24 cellular contexts compared by ENCODE assay signal in the genomic region with DNA sequence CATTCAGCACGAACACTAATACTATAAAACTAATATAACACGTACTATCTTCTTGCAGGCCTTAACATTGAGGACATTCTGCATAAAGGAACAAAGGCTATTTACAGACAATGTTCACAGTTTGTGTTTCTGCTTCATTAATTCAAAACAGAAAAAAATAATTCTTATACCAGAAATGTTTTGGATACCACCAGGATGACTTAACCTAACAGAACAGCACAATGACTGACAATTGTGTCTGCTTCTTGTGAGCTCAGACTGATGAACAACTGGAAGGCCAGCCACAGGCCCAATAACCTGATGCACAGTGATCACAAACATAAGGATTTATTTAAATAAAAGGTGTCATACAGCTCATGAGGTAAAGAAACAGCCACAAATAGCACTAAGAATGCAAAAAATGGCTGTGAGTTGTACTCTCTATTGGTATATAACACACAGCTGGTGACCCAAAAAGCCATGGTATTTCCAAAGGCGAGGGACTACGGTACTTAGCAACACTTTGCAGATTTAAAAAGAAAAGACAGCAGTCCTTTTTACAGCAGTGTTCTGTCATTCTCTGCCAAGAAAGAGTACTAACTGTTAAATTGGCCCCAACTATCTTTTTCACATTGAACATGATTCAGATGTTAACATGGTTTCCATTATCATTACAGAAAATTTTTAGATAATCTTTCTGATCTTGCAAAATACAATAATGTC. TPM values are rescaled to one million over a fixed set of nuclear protein-coding genes. Genes with fewer than 3 reads are reported as not detected.
DNase-seq lines count a peak whose midpoint lies in the region; ATAC-seq and TF ChIP-seq lines count a peak whose summit lies in the region.
"Had no signal": no experiment of that assay in that cellular context is flagged by ENCODE, and none has a peak within 500 bp of the region (broad histone marks: within the 10 kb centered on the region; RNA-seq: fewer than 3 reads in every experiment).

No MANE protein-coding gene starts in this region.

- H3K14ac ChIP-seq in IMR-90 (replicated peaks; ENCODE audit: low read depth, low read length), result 0 out of 2 replicates have a peak overlapping the region, but pooled peaks have one; percentile 4

- H2AFZ ChIP-seq in IMR-90 (replicated peaks; ENCODE audit: low read length, poor library complexity), result no peak overlapping the region

- H3K4ac ChIP-seq in IMR-90 (ENCODE audit: low read depth, low read length), result no peak overlapping the region

- no peaks in the 10 kb centered on the region for H3K27me3 ChIP-seq in IMR-90 (ENCODE audit: control insufficient read depth, insufficient read depth, low read length)
- no peaks in the 10 kb centered on the region for H3K27me3 ChIP-seq in adipocyte (replicated peaks; ENCODE audit: control insufficient read depth, insufficient read depth, low read length)
- H3K27me3 ChIP-seq in upper lobe of right lung, result no peaks in the 10 kb centered on the region
- H3K27me3 ChIP-seq: ascending aorta, heart right ventricle, ovary had no signal

- H3K27ac ChIP-seq in IMR-90 (ENCODE audit: insufficient read depth, low read length) (no peak overlapping the region; the same call in 1 of the 2 replicates), upper lobe of right lung (no peak overlapping the region)
- H3K27ac ChIP-seq: ascending aorta, heart right ventricle, left ventricle myocardium inferior, ovary, WERI-Rb-1 had no signal

- H3K56ac ChIP-seq in IMR-90 (ENCODE audit: extremely low read depth, insufficient read depth, low read length), result no peak overlapping the region

- peaks cover 18% of the 10 kb centered on the region; the same call in 1 of the 2 replicates for H4K20me1 ChIP-seq in IMR-90 (ENCODE audit: insufficient read depth, low read length)

- no peak overlapping the region for H2BK120ac ChIP-seq in IMR-90 (ENCODE audit: low read depth, low read length)

- no peak for TF ChIP-seq CTCF in IMR-90 (conservative IDR thresholded peaks at IDR 0.05; ENCODE audit: low read depth, low read length)
- TF ChIP-seq CTCF in upper lobe of right lung (IDR thresholded peaks at IDR 0.05), result no peak

- no peak overlapping the region for H3K4me3 ChIP-seq in IMR-90 (ENCODE audit: insufficient read depth, low read depth, low read length)
- no peak overlapping the region for H3K4me3 ChIP-seq in adipocyte (ENCODE audit: low read length)
- no peak overlapping the region for H3K4me3 ChIP-seq in upper lobe of right lung
- H3K4me3 ChIP-seq: ascending aorta, heart right ventricle, left ventricle myocardium inferior, ovary had no signal

- DNase-seq in IMR-90 (peak; percentile 39), adipocyte (ENCODE audit: low read depth) (peak; percentile 30), kidney glomerular epithelial cell (lab: John Stamatoyannopoulos, UW) (peak; percentile 14), superior temporal gyrus (ENCODE audit: extremely low spot score) (peak; percentile 60), UCSD-AML1 (lab: John Stamatoyannopoulos, UW; ENCODE audit: unreplicated experiment) (no peak), upper lobe of right lung (no peak), HuH-7 (ENCODE audit: low spot score) (no peak)
- DNase-seq: activated CD4-positive, alpha-beta T cell treated with anti-CD3 and anti-CD28 coated beads, Interleukin-2, amount 10 ng/mL, durations not matched to agents 7 days and 5 days; CD4-positive, alpha-beta memory T cell; cerebellar nuclear complex; DMS 273 treated with DMSO at 0.1 percent for 48 hours; heart right ventricle; left ventricle myocardium inferior; NCI-H1048; NCI-H187 treated with DMSO at 0.1 percent for 48 hours; NCI-H69; ovary; stimulated activated CD4-positive, alpha-beta T cell treated with anti-CD3 and anti-CD28 coated beads, Interleukin-12 subunit alpha, Interleukin-12 subunit beta, amount 100 ng/mL, for 4 hours; stimulated activated CD4-positive, alpha-beta T cell treated with anti-CD3 and anti-CD28 coated beads, Interleukin-4, amount 100 ng/mL, for 4 hours; stimulated activated naive CD4-positive, alpha-beta T cell treated with Interleukin-2 at 50 U/mL for 16 hours; WERI-Rb-1 had no signal

- dilution Hi-C loops in IMR-90 (cut with HindIII; ENCODE audit: low sequenced_read_pairs, unreplicated experiment), result no loop called here

- in situ Hi-C loops in IMR-90 (cut with MboI; ENCODE audit: low sequenced_read_pairs), result no loop called here

- WGBS in IMR-90 (ENCODE audit: extremely low coverage in 2 of 2, insufficient read length in 1 of 2), 2 experiments, result no CpG with 5 or more reads among the region's 4 CpGs

- no peak overlapping the region; the same call in 1 of the 2 replicates for H3K18ac ChIP-seq in IMR-90 (ENCODE audit: low read depth, low read length)

- no peak overlapping the region for H4K8ac ChIP-seq in IMR-90 (ENCODE audit: low read depth in 2 of 2, low read length in 2 of 2)

- H3K23ac ChIP-seq in IMR-90 (ENCODE audit: low read depth, low read length), result no peak overlapping the region

- ATAC-seq in IMR-90 (ENCODE audit: low read depth), result peak; percentile 25; the same call in 1 of the 2 replicates
- ATAC-seq in upper lobe of right lung, result no peak
- ATAC-seq: natural killer cell treated with Interleukin-12 subunit alpha and Interleukin-12 subunit beta and Interleukin-15 and Interleukin-18, amount 100 ng/mL, for 72 hours had no signal

- peaks cover 7% of the 10 kb centered on the region for H3K9me1 ChIP-seq in IMR-90 (ENCODE audit: insufficient read depth, low read length)

- H2BK5ac ChIP-seq in IMR-90 (ENCODE audit: low read depth, low read length, poor library complexity, severe bottlenecking), result peak overlapping the region; percentile 75

- peak overlapping the region; percentile 46; the same call in 1 of the 2 replicates for H2BK20ac ChIP-seq in IMR-90 (ENCODE audit: low read depth, low read length)

- H4K91ac ChIP-seq in IMR-90 (ENCODE audit: insufficient read depth, low read depth, low read length), result no peak overlapping the region

- POLR2A ChIA-PET in IMR-90 (lab: Charles Lee; ENCODE audit: unreplicated experiment), result interaction anchor here (0.9 kb wide), 1 partner anchor 87 kb away, joined by 3 read pairs; no protein-coding TSS in a partner anchor

- H3K4me1 ChIP-seq in IMR-90 (ENCODE audit: control insufficient read depth, insufficient read depth, low read length), result peaks cover 16% of the 10 kb centered on the region
- peaks cover 41% of the 10 kb centered on the region for H3K4me1 ChIP-seq in adipocyte (ENCODE audit: control insufficient read depth, insufficient read depth, low read length)
- H3K4me1 ChIP-seq in upper lobe of right lung, result peaks cover under 1% of the 10 kb centered on the region
- H3K4me1 ChIP-seq: ascending aorta, left ventricle myocardium inferior had no signal

- no TSS peak for BruUV-seq in IMR-90 (replicated peaks; lab: Mats Ljungman, UMichigan)

- no peak overlapping the region; the same call in 1 of the 2 replicates for H4K5ac ChIP-seq in IMR-90 (ENCODE audit: low read depth, low read length)

- CTCF ChIA-PET in IMR-90 (lab: Yijun Ruan, JAX), result no interaction called here

- H2AK5ac ChIP-seq in IMR-90 (ENCODE audit: low read depth, low read length), result no peak overlapping the region

- TF ChIP-seq RAD21 in IMR-90 (IDR thresholded peaks at IDR 0.05; ENCODE audit: low read length), result no peak

- intact Hi-C loops in IMR-90 (cut with micrococcal nuclease), result no loop called here
- intact Hi-C loops in upper lobe of right lung (cut with DNase I), result no loop called here

- no peak for TF ChIP-seq POLR2A in IMR-90 (IDR thresholded peaks at IDR 0.05; ENCODE audit: low read depth, low read length)

- no peak overlapping the region for H2AK9ac ChIP-seq in IMR-90 (replicated peaks; ENCODE audit: low read depth, low read length, poor library complexity)

- no peak overlapping the region for H2BK15ac ChIP-seq in IMR-90 (ENCODE audit: low read depth, low read length)

- H3K9ac ChIP-seq in IMR-90 (ENCODE audit: low read depth, low read length) (no peak overlapping the region), adipocyte (ENCODE audit: low read length) (no peak overlapping the region)

- no peak overlapping the region; the same call in 1 of the 2 replicates for H3K4me2 ChIP-seq in IMR-90 (ENCODE audit: low read depth, low read length)

- H3K79me1 ChIP-seq in IMR-90 (ENCODE audit: low read depth in 1 of 2, low read length in 2 of 2), result peaks cover 20 to 60% of the 10 kb centered on the region in 2 experiments

- H3K36me3 ChIP-seq in IMR-90 (ENCODE audit: control insufficient read depth, insufficient read depth, low read length) (peaks cover 4% of the 10 kb centered on the region; the same call in 1 of the 2 replicates), adipocyte (ENCODE audit: control insufficient read depth, insufficient read depth, low read length, severe bottlenecking) (peaks cover 22% of the 10 kb centered on the region), upper lobe of right lung (no peaks in the 10 kb centered on the region)
- H3K36me3 ChIP-seq: ascending aorta, heart right ventricle, left ventricle myocardium inferior, ovary, WERI-Rb-1 had no signal

- H3K9me3 ChIP-seq in IMR-90 (ENCODE audit: control insufficient read depth, insufficient read depth, low read length), result 0 out of 2 replicates have a peak, but pooled peaks cover 2% of the 10 kb centered on the region
- no peaks in the 10 kb centered on the region for H3K9me3 ChIP-seq in adipocyte (ENCODE audit: control insufficient read depth, low read length)
- no peaks in the 10 kb centered on the region for H3K9me3 ChIP-seq in upper lobe of right lung
- H3K9me3 ChIP-seq: ovary had no signal

TF ChIP-seq in IMR-90, 13 proteins besides CTCF, POLR2A, EP300 and RAD21 (continues in another document):
- TF ChIP-seq RCOR1 (IDR thresholded peaks at IDR 0.05; ENCODE audit: insufficient replicate concordance, low read length) (no peak), MXI1 (IDR thresholded peaks at IDR 0.05; ENCODE audit: borderline replicate concordance, low read depth, low read length) (no peak), MAZ (IDR thresholded peaks at IDR 0.05; ENCODE audit: borderline replicate concordance, low read depth, low read length) (no peak), FOS (IDR thresholded peaks at IDR 0.05; ENCODE audit: low read depth, low read length) (no peak), CHD1 (IDR thresholded peaks at IDR 0.05; ENCODE audit: low read depth, low read length) (no peak)
- TF ChIP-seq, protein P1, sequence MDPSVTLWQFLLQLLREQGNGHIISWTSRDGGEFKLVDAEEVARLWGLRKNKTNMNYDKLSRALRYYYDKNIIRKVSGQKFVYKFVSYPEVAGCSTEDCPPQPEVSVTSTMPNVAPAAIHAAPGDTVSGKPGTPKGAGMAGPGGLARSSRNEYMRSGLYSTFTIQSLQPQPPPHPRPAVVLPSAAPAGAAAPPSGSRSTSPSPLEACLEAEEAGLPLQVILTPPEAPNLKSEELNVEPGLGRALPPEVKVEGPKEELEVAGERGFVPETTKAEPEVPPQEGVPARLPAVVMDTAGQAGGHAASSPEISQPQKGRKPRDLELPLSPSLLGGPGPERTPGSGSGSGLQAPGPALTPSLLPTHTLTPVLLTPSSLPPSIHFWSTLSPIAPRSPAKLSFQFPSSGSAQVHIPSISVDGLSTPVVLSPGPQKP (IDR thresholded peaks at IDR 0.05; ENCODE audit: borderline replicate concordance, low read depth, low read length), result no peak

RNA-seq across cellular contexts. Expression of a gene that starts 32.1 kb away (rescaled TPM):
- 94.5 and 108 TPM in 2 replicates for total RNA-seq in IMR-90 (2012; rRNA removed)
- 78.0 and 89.0 TPM in 2 replicates for polyA plus RNA-seq in IMR-90 (2012; rRNA removed)
- polyA plus RNA-seq in IMR-90 (2012; cell fraction: cytosol; rRNA removed), result 18.8 and 40.9 TPM in 2 replicates
- polyA plus RNA-seq in IMR-90 (2012; cell fraction: nucleus; rRNA removed; ENCODE audit: low replicate concordance), result 9.2 and 40.9 TPM in 2 replicates
- 51.3 TPM for total RNA-seq in upper lobe of right lung
- total RNA-seq: activated CD4-positive, alpha-beta T cell treated with anti-CD3 and anti-CD28 coated beads, Interleukin-2, amount 10 ng/mL, durations not matched to agents 7 days and 5 days; activated T-helper 2 cell treated with anti-CD3 and anti-CD28 coated beads, Interferon-gamma antibody, Interleukin-2, Interleukin-4, amounts not matched to agents 10 μg/mL and 5 μg/mL and 100 μg/mL, durations not matched to agents 14 hours and 24 hours and 36 hours; CD4-positive, alpha-beta memory T cell; natural killer cell treated with Interleukin-12 subunit alpha and Interleukin-12 subunit beta and Interleukin-15 and Interleukin-18, amount 100 ng/mL, for 72 hours had no signal
- polyA plus RNA-seq: CD4-positive, alpha-beta memory T cell had no signal

Comparison
In these comparisons a context has a peak if more than half of its experiments do, and no peak if none do; other contexts are left out.
1. DNase-seq: peak in IMR-90 (single experiment), adipocyte (single experiment), kidney glomerular epithelial cell (single experiment) and superior temporal gyrus (single experiment); none in UCSD-AML1 (single experiment), upper lobe of right lung (single experiment) and HuH-7 (single experiment).